22 cellular contexts compared by ENCODE assay signal in the genomic region with DNA sequence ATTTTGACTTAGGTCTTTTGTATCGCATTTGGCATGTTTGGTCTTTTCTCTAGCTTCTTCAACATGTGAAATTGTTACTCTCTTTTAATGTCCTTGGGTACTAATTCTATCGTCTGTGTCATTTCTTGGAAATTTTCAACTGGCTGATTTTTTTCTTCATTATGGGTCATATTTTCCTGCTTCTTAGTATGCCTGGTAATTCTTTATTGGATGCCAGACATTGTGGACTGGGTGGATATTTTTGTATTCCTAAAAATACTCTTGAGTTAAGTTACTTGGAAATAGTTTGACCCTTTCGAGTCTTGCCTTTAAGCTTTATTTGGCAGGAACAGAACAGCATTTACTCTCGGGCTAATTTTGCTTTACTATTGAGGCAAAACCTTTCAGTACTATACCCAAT.
"Had no signal": no experiment of that assay in that cellular context is flagged by ENCODE, and none has a peak within 500 bp of the region (broad histone marks: within the 10 kb centered on the region; RNA-seq: fewer than 3 reads in every experiment).

No MANE protein-coding gene starts in this region.

- H3K9ac ChIP-seq: parathyroid adenoma had no signal

- H3K4me3 Mint-ChIP-seq: activated B cell treated with CpG ODN at 0.5 μM for 24 hours; activated CD4-positive, alpha-beta T cell treated with anti-CD3 and anti-CD28 coated beads for 36 hours; endodermal cell; memory B cell; nephron progenitor cell had no signal

- H2AFZ ChIP-seq: parathyroid adenoma had no signal

- H3K4me1 Mint-ChIP-seq: endodermal cell had no signal

- H3K27me3 ChIP-seq: esophagus squamous epithelium, heart left ventricle, tibial nerve had no signal

- H3K9me3 ChIP-seq: esophagus squamous epithelium had no signal

- H3K27ac Mint-ChIP-seq: activated B cell treated with CpG ODN at 0.5 μM for 24 hours, endodermal cell, memory B cell, nephron progenitor cell had no signal

- H3K36me3 ChIP-seq: esophagus squamous epithelium, heart left ventricle, tibial nerve had no signal

- ATAC-seq: activated CD4-positive, alpha-beta T cell treated with anti-CD3 and anti-CD28 coated beads for 36 hours; activated naive CD4-positive, alpha-beta T cell treated with anti-CD3 and anti-CD28 coated beads, Interleukin-2, amount 50 U/mL, for 72 hours; heart left ventricle; left colon; sciatic nerve; stimulated activated naive CD8-positive, alpha-beta T cell treated with anti-CD3 and anti-CD28 coated beads, Interleukin-15, Interleukin-2, amounts not matched to agents 100 U/mL and 50 U/mL, for 24 hours had no signal

- H3K4me1 ChIP-seq: parathyroid adenoma had no signal

- H3K9me3 Mint-ChIP-seq: activated B cell treated with CpG ODN at 0.5 μM for 24 hours, memory B cell had no signal

- H3K27me3 Mint-ChIP-seq: activated B cell treated with CpG ODN at 0.5 μM for 24 hours; activated CD4-positive, alpha-beta T cell treated with anti-CD3 and anti-CD28 coated beads for 36 hours; memory B cell had no signal

- H3K36me3 Mint-ChIP-seq: memory B cell had no signal

- DNase-seq: activated B cell treated with CpG ODN at 0.5 μM for 24 hours; activated CD4-positive, alpha-beta T cell treated with anti-CD3 and anti-CD28 coated beads for 36 hours; activated CD4-positive, alpha-beta T cell treated with anti-CD3 and anti-CD28 coated beads, Interleukin-2, amount 50 U/mL, for 4 hours; activated CD8-positive, alpha-beta memory T cell treated with anti-CD3 and anti-CD28 coated beads for 24 hours; activated CD8-positive, alpha-beta memory T cell treated with anti-CD3 and anti-CD28 coated beads, Interleukin-2, amount 50 U/mL, for 4 hours; activated gamma-delta T cell treated with Interleukin-2 at 50 U/mL for 16 hours; central memory CD4-positive, alpha-beta T cell; endodermal cell; esophagus squamous epithelium; heart left ventricle; islet precursor cell; left colon; nephron progenitor cell; stimulated activated CD4-positive, alpha-beta T cell treated with anti-CD3 and anti-CD28 coated beads, Interleukin-4, amount 100 ng/mL, for 1 hour; stimulated activated naive CD8-positive, alpha-beta T cell treated with anti-CD3 and anti-CD28 coated beads, Interleukin-15, Interleukin-2, amounts not matched to agents 100 U/mL and 50 U/mL, for 24 hours; T1000 had no signal

- H3K79me2 ChIP-seq: parathyroid adenoma had no signal

- H3K4me3 ChIP-seq: coronary artery, esophagus squamous epithelium, heart left ventricle, tibial nerve had no signal

- H3K27ac ChIP-seq: esophagus squamous epithelium, heart left ventricle, parathyroid adenoma had no signal
